1 cellular context compared by ENCODE assay signal in genomic region chr9:137026828-137027227, GRCh38.
TF ChIP-seq lines count a peak whose summit lies in the region.

No MANE protein-coding gene starts in this region.

TF ChIP-seq in A549, 52 proteins besides CTCF, POLR2A, EP300 and RAD21 (continued from another document):
- no peak for TF ChIP-seq RNF2 (IDR thresholded peaks at IDR 0.05; ENCODE audit: borderline replicate concordance, low read depth)
- no peak for TF ChIP-seq FOXS1 (CRISPR knock-in tag; IDR thresholded peaks at IDR 0.05)
- TF ChIP-seq FOSL2 (IDR thresholded peaks at IDR 0.05): no peak
- no peak for TF ChIP-seq FOSL2 (CRISPR knock-in tag; IDR thresholded peaks at IDR 0.05)
- TF ChIP-seq HES2 (IDR thresholded peaks at IDR 0.05): no peak
- TF ChIP-seq HOXB13 (CRISPR knock-in tag; IDR thresholded peaks at IDR 0.05; ENCODE audit: low read depth): no peak
- TF ChIP-seq, protein P1, sequence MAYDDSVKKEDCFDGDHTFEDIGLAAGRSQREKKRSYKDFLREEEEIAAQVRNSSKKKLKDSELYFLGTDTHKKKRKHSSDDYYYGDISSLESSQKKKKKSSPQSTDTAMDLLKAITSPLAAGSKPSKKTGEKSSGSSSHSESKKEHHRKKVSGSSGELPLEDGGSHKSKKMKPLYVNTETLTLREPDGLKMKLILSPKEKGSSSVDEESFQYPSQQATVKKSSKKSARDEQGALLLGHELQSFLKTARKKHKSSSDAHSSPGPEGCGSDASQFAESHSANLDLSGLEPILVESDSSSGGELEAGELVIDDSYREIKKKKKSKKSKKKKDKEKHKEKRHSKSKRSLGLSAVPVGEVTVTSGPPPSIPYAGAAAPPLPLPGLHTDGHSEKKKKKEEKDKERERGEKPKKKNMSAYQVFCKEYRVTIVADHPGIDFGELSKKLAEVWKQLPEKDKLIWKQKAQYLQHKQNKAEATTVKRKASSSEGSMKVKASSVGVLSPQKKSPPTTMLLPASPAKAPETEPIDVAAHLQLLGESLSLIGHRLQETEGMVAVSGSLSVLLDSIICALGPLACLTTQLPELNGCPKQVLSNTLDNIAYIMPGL (CRISPR knock-in tag; IDR thresholded peaks at IDR 0.05; ENCODE audit: borderline replicate concordance): no peak
- TF ChIP-seq NR3C1 (IDR thresholded peaks at IDR 0.05): no peak
- TF ChIP-seq POLR2AphosphoS2 (conservative IDR thresholded peaks at IDR 0.05; ENCODE audit: low read length): no peak
